Comparison of ENCODE assay signal across 25 cellular contexts in the genomic region with DNA sequence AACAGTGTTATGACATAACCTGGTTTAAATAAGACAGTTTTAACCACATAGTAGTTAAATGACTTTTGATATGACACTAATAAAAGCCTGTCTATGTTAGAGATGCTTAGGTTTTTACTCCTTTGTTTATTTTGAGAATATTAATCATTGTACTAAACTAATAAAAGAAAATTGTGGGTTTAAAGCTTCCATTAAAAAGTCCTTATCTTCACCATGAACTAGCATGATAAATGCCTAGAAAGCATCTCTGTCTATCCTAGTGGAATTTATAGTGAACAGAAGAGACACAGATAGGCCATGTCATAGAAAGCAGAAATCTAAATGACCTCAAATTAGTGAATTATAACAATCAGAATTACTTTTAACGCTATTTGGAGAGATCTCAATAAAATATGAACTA.
"Had no signal": no experiment of that assay in that cellular context is flagged by ENCODE, and none has a peak within 500 bp of the region (broad histone marks: within the 10 kb centered on the region; RNA-seq: fewer than 3 reads in every experiment).

No MANE protein-coding gene starts in this region.

- H3K9ac ChIP-seq: neural progenitor cell, parathyroid adenoma had no signal

- H3K4me1 ChIP-seq: parathyroid adenoma, psoas muscle, right lobe of liver, sigmoid colon, stomach, thyroid gland, tibial nerve, upper lobe of right lung, uterus had no signal

- H3K4me2 ChIP-seq: neural progenitor cell had no signal

- H3K36me3 ChIP-seq: neural progenitor cell, ovary, right lobe of liver, sigmoid colon, stomach, thoracic aorta, thyroid gland, upper lobe of right lung, uterus had no signal

- DNase-seq: natural killer cell; occipital lobe; ovary; posterior cingulate gyrus; psoas muscle; right cardiac atrium; right lobe of liver; sigmoid colon; small intestine; stimulated activated CD4-positive, alpha-beta T cell treated with anti-CD3 and anti-CD28 coated beads, Interleukin-15, amount 100 ng/mL, for 24 hours; stimulated activated CD4-positive, alpha-beta T cell treated with anti-CD3 and anti-CD28 coated beads, Interleukin-2, amount 100 ng/mL, for 24 hours; stimulated activated CD4-positive, alpha-beta T cell treated with anti-CD3 and anti-CD28 coated beads, Interleukin-2, amount 100 ng/mL, for 48 hours; stimulated activated CD4-positive, alpha-beta T cell treated with anti-CD3 and anti-CD28 coated beads, Interleukin-4, amount 100 ng/mL, for 24 hours; stimulated activated naive B cell treated with anti-CD40 and anti-IgM and Interleukin-4, amounts not matched to agents 10 μg/mL and 1 μg/mL and 100 μg/mL, for 72 hours; stimulated activated naive CD4-positive, alpha-beta T cell treated with Interleukin-2 at 50 U/mL for 16 hours; stomach; thyroid gland; trophoblast cell; upper lobe of right lung; uterus had no signal

- H3K27me3 ChIP-seq: neural progenitor cell, ovary, right lobe of liver, sigmoid colon, stomach, thyroid gland, tibial nerve, upper lobe of right lung, uterus had no signal

- H2AFZ ChIP-seq: parathyroid adenoma had no signal

- H3K79me2 ChIP-seq: parathyroid adenoma had no signal

- H3K4me3 ChIP-seq: neural progenitor cell, ovary, psoas muscle, right lobe of liver, sigmoid colon, stomach, thoracic aorta, thyroid gland, tibial nerve, upper lobe of right lung, uterus had no signal

- ATAC-seq: natural killer cell; psoas muscle; right cardiac atrium; right lobe of liver; stimulated activated effector memory CD8-positive, alpha-beta T cell treated with anti-CD3 and anti-CD28 coated beads, Interleukin-12 subunit alpha, Interleukin-12 subunit beta, amount 100 ng/mL, for 72 hours; stimulated activated naive B cell treated with anti-CD40 and anti-IgM and Interleukin-4, amounts not matched to agents 10 μg/mL and 1 μg/mL and 100 μg/mL, for 72 hours; upper lobe of right lung had no signal

- H3K9me3 ChIP-seq: ovary, psoas muscle, right lobe of liver, sigmoid colon, stomach, thoracic aorta, thyroid gland, tibial nerve, upper lobe of right lung, uterus had no signal

- H3K27ac ChIP-seq: neural progenitor cell, ovary, parathyroid adenoma, psoas muscle, right lobe of liver, sigmoid colon, stomach, thoracic aorta, thyroid gland, tibial nerve, upper lobe of right lung, uterus had no signal
